ENCODE assay signal across 14 cellular contexts in the genomic region with DNA sequence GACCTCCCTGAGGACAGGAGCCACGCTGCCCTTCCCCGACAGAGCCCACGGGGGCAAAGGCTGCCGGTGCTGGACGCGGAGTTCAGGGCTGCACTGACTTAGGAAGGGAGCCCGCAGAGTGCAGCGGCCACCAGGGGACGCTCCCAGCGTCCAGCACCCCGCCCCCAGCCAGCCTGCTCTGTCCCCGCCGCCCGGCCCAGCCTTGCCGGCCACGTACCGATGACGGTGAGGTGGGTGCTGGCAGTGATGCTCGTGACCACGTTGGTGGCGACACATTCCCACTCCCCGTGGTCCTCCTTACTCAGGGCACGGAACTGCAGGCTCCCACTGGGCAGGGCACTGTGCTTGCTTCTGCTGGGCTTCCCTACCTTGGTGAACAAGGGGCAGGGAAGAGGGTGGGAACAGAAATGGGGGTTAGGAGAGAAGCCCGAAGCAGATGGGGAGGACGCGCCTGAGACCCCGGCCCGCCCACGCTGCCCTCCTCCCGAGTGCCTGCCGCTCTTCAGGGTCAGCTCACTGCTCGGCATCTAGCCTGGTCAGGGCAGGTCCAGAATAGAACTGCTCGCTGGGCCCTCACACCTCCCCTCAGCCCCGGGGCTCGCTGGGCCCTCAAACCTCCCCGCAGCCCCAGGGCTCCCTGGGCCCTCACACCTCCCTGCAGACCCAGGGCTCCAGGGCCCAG. TPM values are rescaled to one million over a fixed set of nuclear protein-coding genes. Genes with fewer than 3 reads are reported as not detected.
DNase-seq lines count a peak whose midpoint lies in the region; ATAC-seq, FAIRE-seq and TF ChIP-seq lines count a peak whose summit lies in the region.
"Had no signal": no experiment of that assay in that cellular context is flagged by ENCODE, and none has a peak within 500 bp of the region (broad histone marks: within the 10 kb centered on the region; RNA-seq: fewer than 3 reads in every experiment).

No MANE protein-coding gene starts in this region.

- H3K4me2 ChIP-seq in GM12878 (ENCODE audit: control insufficient read depth, insufficient read depth) = no peak overlapping the region

- CTCF ChIA-PET in A673 (lab: Charles Lee) (no interaction called here), GM12878 (lab: Yijun Ruan, JAX) (no interaction called here)

- H3K9me3 ChIP-seq in A673 (ENCODE audit: low read depth, low read length, poor library complexity, severe bottlenecking) (no peaks in the 10 kb centered on the region), GM12878 (replicated peaks; ENCODE audit: control insufficient read depth, insufficient read depth, low read length) (no peaks in the 10 kb centered on the region)

- no peak for FAIRE-seq in GM12878 (lab: Jason Lieb, UNC)

- no peak overlapping the region for H3K9ac ChIP-seq in GM12878 (ENCODE audit: control insufficient read depth, insufficient read depth, low read length)

- no peak for TF ChIP-seq POLR2A in GM12878 (IDR thresholded peaks at IDR 0.05; ENCODE audit: low read depth, low read length)

- SMC1A ChIA-PET in GM12878 (lab: Charles Lee; ENCODE audit: uncharacterized antibody, unreplicated experiment) = no interaction called here

- H3K27me3 ChIP-seq in A673 (replicated peaks; ENCODE audit: insufficient read depth, low read depth, low read length, poor library complexity) = no peaks in the 10 kb centered on the region
- no peaks in the 10 kb centered on the region for H3K27me3 ChIP-seq in GM12878 (replicated peaks in 1 of 2; ENCODE audit: control insufficient read depth in 2 of 2, insufficient read depth in 2 of 2, low read length in 1 of 2)

- BruUV-seq in A673 (replicated peaks; lab: Mats Ljungman, UMichigan) = no TSS peak
- no TSS peak for BruUV-seq in GM12878 (replicated peaks; lab: Mats Ljungman, UMichigan)

- intact Hi-C loops in A673 (cut with micrococcal nuclease; ENCODE audit: unreplicated experiment) = no loop called here
- intact Hi-C loops in GM12878 (cut with micrococcal nuclease; ENCODE audit: unreplicated experiment) = no loop called here

- TF ChIP-seq CTCF in A673 (conservative IDR thresholded peaks at IDR 0.05; ENCODE audit: low read depth, low read length) = peak; percentile 52
- TF ChIP-seq CTCF in GM12873 (IDR thresholded peaks at IDR 0.05; ENCODE audit: insufficient read depth, low read depth, low read length, missing control alignments) = peak; percentile 24
- peak; percentile 13 to 50 (median 22); a peak in 3 of 6 replicates for TF ChIP-seq CTCF in GM12878 (IDR thresholded peaks at IDR 0.05 in 2 of 3, conservative IDR thresholded peaks at IDR 0.05 in 1 of 3; ENCODE audit: control insufficient read depth in 2 of 3, extremely low read depth in 1 of 3, insufficient read depth in 1 of 3, low read depth in 3 of 3, low read length in 3 of 3)

- H3K4me1 ChIP-seq in A673 (ENCODE audit: insufficient read depth, low read length, poor library complexity, severe bottlenecking) = no peaks in the 10 kb centered on the region
- peaks cover 12% of the 10 kb centered on the region for H3K4me1 ChIP-seq in GM12878 (ENCODE audit: control insufficient read depth, insufficient read depth, low read length)

- H3K27ac ChIP-seq in A673 (ENCODE audit: low read depth, low read length, poor library complexity, severe bottlenecking) = no peak overlapping the region
- no peak overlapping the region for H3K27ac ChIP-seq in GM12878 (ENCODE audit: control insufficient read depth, insufficient read depth)

- no peak for TF ChIP-seq RAD21 in GM12878 (IDR thresholded peaks at IDR 0.05; ENCODE audit: insufficient read depth, low read depth, low read length)

- RAD21 ChIA-PET in GM12878 (lab: Charles Lee; ENCODE audit: unreplicated experiment) = no interaction called here

- in situ Hi-C loops in GM12878 (cut with MboI) = no loop called here

- no peaks in the 10 kb centered on the region for H3K36me3 ChIP-seq in A673 (ENCODE audit: insufficient read depth, low read length, poor library complexity, severe bottlenecking)
- no peaks in the 10 kb centered on the region for H3K36me3 ChIP-seq in GM12878 (ENCODE audit: control insufficient read depth in 2 of 2, insufficient read depth in 2 of 2, low read length in 1 of 2)

- WGBS in GM12878 (ENCODE audit: insufficient coverage, insufficient replicate concordance, low lambda C conversion rate, missing lambda C conversion rate) = 60% methylated on average over 34 of the region's 36 CpGs

- DNase-seq in A673 (ENCODE audit: low spot score) (no peak), GM12878 (ENCODE audit: low read depth, low spot score) (no peak), iPS-NIHi11 (ENCODE audit: low spot score) (peak; percentile 96), globus pallidus (ENCODE audit: low spot score) (no peak)
- DNase-seq in activated naive CD4-positive, alpha-beta T cell (lab: John Stamatoyannopoulos, UW) = no peak
- DNase-seq: activated CD8-positive, alpha-beta memory T cell treated with anti-CD3 and anti-CD28 coated beads, Interleukin-2, amount 10 ng/mL, durations not matched to agents 7 days and 5 days; CD8-positive, alpha-beta T cell; hypothalamus; natural killer cell; NCI-H2227 treated with DMSO at 0.1 percent for 48 hours had no signal

- H2AFZ ChIP-seq in GM12878 (ENCODE audit: control insufficient read depth, low read depth, low read length) = no peak overlapping the region

- no peaks in the 10 kb centered on the region for H3K79me2 ChIP-seq in GM12878 (ENCODE audit: control insufficient read depth, insufficient read depth, low read length)

- H3K4me3 ChIP-seq in A673 (ENCODE audit: low read depth, low read length, poor library complexity, severe bottlenecking) (no peak overlapping the region), GM12878 (no peak overlapping the region)

- no peaks in the 10 kb centered on the region for H4K20me1 ChIP-seq in GM12878 (ENCODE audit: control insufficient read depth, insufficient read depth)

- ATAC-seq in GM12878 (peak; percentile 42), GM21447 (IDR thresholded peaks at IDR 0.05; ENCODE audit: unreplicated experiment) (no peak), HG03045 (IDR thresholded peaks at IDR 0.05; ENCODE audit: unreplicated experiment) (no peak)
- ATAC-seq: activated CD8-positive, alpha-beta memory T cell treated with anti-CD3 and anti-CD28 coated beads, Interleukin-2, amount 10 ng/mL, durations not matched to agents 7 days and 5 days; CD8-positive, alpha-beta T cell; natural killer cell; SK-N-SH treated with all-trans-retinoic acid at 6 μM for 48 hours had no signal

- no peak for TF ChIP-seq EP300 in GM12878 (IDR thresholded peaks at IDR 0.05; ENCODE audit: borderline replicate concordance in 1 of 2, control insufficient read depth in 1 of 2, low read depth in 2 of 2, low read length in 2 of 2)

- POLR2A ChIA-PET in A673 (lab: Charles Lee; ENCODE audit: low non-redundant PET) (no interaction called here), GM12878 (lab: Charles Lee) (no interaction called here)

TF ChIP-seq in GM12878, 131 proteins besides CTCF, POLR2A, EP300 and RAD21:
- TF ChIP-seq EED (IDR thresholded peaks at IDR 0.05; ENCODE audit: low read depth) (no peak), SMC3 (IDR thresholded peaks at IDR 0.05; ENCODE audit: borderline replicate concordance, low read length) (no peak; the same call in 1 of the 2 replicates), HDAC2 (IDR thresholded peaks at IDR 0.05) (no peak), NR2C2 (IDR thresholded peaks at IDR 0.05; ENCODE audit: borderline replicate concordance, control insufficient read depth, insufficient read length, low read depth) (no peak)
- TF ChIP-seq, protein P1, sequence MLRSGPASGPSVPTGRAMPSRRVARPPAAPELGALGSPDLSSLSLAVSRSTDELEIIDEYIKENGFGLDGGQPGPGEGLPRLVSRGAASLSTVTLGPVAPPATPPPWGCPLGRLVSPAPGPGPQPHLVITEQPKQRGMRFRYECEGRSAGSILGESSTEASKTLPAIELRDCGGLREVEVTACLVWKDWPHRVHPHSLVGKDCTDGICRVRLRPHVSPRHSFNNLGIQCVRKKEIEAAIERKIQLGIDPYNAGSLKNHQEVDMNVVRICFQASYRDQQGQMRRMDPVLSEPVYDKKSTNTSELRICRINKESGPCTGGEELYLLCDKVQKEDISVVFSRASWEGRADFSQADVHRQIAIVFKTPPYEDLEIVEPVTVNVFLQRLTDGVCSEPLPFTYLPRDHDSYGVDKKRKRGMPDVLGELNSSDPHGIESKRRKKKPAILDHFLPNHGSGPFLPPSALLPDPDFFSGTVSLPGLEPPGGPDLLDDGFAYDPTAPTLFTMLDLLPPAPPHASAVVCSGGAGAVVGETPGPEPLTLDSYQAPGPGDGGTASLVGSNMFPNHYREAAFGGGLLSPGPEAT (IDR thresholded peaks at IDR 0.05; ENCODE audit: low read depth) = no peak

RNA-seq across cellular contexts. Expression of a gene that starts 25.9 kb away (rescaled TPM):
- 10.1 and 14.2 TPM in 2 replicates for total RNA-seq in A673 (2021)
- total RNA-seq in GM12878 (2013; cell fraction: nucleolus; rRNA removed) = 48.4 and 54.1 TPM in 2 replicates
- total RNA-seq in GM12878 (2014; rRNA removed) = 0.11 TPM in 1 of 2 replicates, not detected in the other
- total RNA-seq in GM12878 (2014; rRNA removed; fragmentation: Illumina TruSeq; extraction: Trizol) = 0.13 TPM in 1 of 2 replicates, not detected in the other
- 0.05 and 0.51 TPM in 2 replicates for total RNA-seq in GM12878 (2021)
- not detected for polyA plus RNA-seq in GM12878 (2011; ENCODE audit: low read depth)
- 1.7 and 3.7 TPM in 2 replicates for polyA plus RNA-seq in GM12878 (2011; rRNA removed)
- 2.6 and 2.9 TPM in 2 replicates for polyA plus RNA-seq in GM12878 (2011; cell fraction: cytosol; rRNA removed)
- 26.7 and 32.8 TPM in 2 replicates for polyA plus RNA-seq in GM12878 (2011; cell fraction: nucleus; rRNA removed)
- polyA plus RNA-seq in GM12878 (2012) = 0.48 and 0.69 TPM in 2 replicates
- polyA plus RNA-seq in GM12878 (2014; fragmentation: Illumina TruSeq; extraction: Trizol) = 0.34 TPM in 1 of 2 replicates, not detected in the other
- polyA plus RNA-seq in GM12878 (2014; fragmentation: Nextera tagmentation; extraction: Ambion mirVana) = not detected
- 0.14 and 0.19 TPM in 2 replicates for polyA plus RNA-seq in GM12878 (2014; rRNA removed)
- polyA plus RNA-seq in GM12878 (2016; fragmentation: Nextera tagmentation; extraction: Ambion mirVana) = under 1 TPM; 0.03 to 0.20 TPM
- 6.8 and 12.3 TPM in 2 replicates for polyA minus RNA-seq in GM12878 (2011; rRNA and poly(A)+ RNA removed)
- 1.8 and 2.8 TPM in 2 replicates for polyA minus RNA-seq in GM12878 (2011; cell fraction: cytosol; rRNA and poly(A)+ RNA removed)
- 7.7 and 12.4 TPM in 2 replicates for polyA minus RNA-seq in GM12878 (2011; cell fraction: nucleus; rRNA and poly(A)+ RNA removed)
